In the genomic region with DNA sequence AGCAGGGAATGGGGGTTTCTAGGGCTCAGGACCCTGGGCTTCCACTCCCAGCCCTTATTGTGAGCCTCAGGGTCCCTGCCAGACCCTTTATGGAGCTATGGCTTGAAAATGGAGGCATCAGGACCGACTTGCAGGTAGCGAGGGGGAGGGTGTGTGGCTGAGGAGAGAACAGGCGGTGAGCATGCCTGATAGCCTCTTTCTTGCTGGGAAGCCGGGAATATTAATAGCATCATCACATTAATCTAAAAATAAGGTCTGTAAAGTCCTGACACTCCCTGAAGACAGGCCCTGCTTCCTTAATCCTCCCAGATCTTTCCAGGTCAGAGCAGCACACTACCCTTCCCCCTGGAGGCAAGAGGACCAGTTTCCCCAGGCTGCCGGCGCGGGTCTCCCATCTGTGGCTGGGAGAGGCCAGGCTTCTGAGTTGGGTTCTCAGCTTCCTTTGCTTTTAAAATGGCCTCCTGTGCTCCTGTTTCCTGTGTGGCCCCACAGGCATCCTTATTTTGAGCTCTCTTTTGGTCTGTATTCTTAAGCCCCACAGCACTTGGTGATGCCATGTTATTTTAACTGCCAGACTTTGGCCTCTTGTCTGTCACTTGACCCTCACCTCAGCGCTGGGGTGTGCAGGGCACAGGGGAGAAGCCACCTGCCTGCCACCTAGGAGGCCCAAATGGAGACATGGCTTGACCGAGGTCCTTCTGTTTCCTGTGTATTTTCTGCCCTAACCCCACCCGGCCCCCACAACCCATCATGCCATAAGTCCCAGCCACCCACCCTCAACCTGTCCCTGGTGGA, we compare ENCODE assay signal across 24 cellular contexts.
"Had no signal": no experiment of that assay in that cellular context is flagged by ENCODE, and none has a peak within 500 bp of the region (broad histone marks: within the 10 kb centered on the region; RNA-seq: fewer than 3 reads in every experiment).

No MANE protein-coding gene starts in this region.

- H3K36me3 ChIP-seq: SJSA1 had no signal

- DNase-seq: activated CD4-positive, alpha-beta T cell treated with anti-CD3 and anti-CD28 coated beads, Interleukin-2, amount 10 ng/mL, durations not matched to agents 24 days and 14 days; activated CD4-positive, alpha-beta T cell treated with anti-CD3 and anti-CD28 coated beads, Interleukin-2, amount 50 U/mL, for 48 hours; activated CD4-positive, CD25-positive, alpha-beta regulatory T cell treated with anti-CD3 and anti-CD28 coated beads, Interleukin-2, amount 50 U/mL, for 72 hours; activated CD8-positive, alpha-beta memory T cell treated with anti-CD3 and anti-CD28 coated beads, Interleukin-2, amount 10 ng/mL, durations not matched to agents 7 days and 5 days; activated effector memory CD4-positive, alpha-beta T cell treated with Interleukin-2 at 50 U/mL for 16 hours; activated naive CD4-positive, alpha-beta T cell; activated T-cell treated with anti-CD3 and anti-CD28 coated beads, Interleukin-2, amount 50 U/mL, for 24 hours; anterior cingulate cortex; Kasumi-1; KBM-7; NCI-H1092; NCI-H1417; NCI-H1930; NCI-H2171; NCI-H226; NCI-H526; NCI-H82; OCI-M1; SHP77 had no signal

- ATAC-seq: activated CD8-positive, alpha-beta memory T cell treated with anti-CD3 and anti-CD28 coated beads, Interleukin-2, amount 10 ng/mL, durations not matched to agents 7 days and 5 days; Panc1; SK-N-SH treated with all-trans-retinoic acid at 6 μM for 48 hours had no signal

- FAIRE-seq: bronchial epithelial cell had no signal

- H3K4me3 ChIP-seq: SJSA1 had no signal

- H3K9me3 ChIP-seq: SJSA1 had no signal

- H3K4me1 ChIP-seq: SJSA1 had no signal

- H3K27ac ChIP-seq: RWPE1, SJSA1 had no signal
